ENCODE assay signal across 9 cellular contexts in genomic region chr12:57101892-57102695, GRCh38. TPM values are rescaled to one million over a fixed set of nuclear protein-coding genes. Genes with fewer than 3 reads are reported as not detected.
DNase-seq lines count a peak whose midpoint lies in the region; ATAC-seq, FAIRE-seq and TF ChIP-seq lines count a peak whose summit lies in the region.
"Had no signal": no experiment of that assay in that cellular context is flagged by ENCODE, and none has a peak within 500 bp of the region (broad histone marks: within the 10 kb centered on the region; RNA-seq: fewer than 3 reads in every experiment).

No MANE protein-coding gene starts in this region.

- intact Hi-C loops in PC-3 (cut with micrococcal nuclease) (no loop called here), thyroid gland (cut with DNase I) (no loop called here)

- H3K4me3 ChIP-seq in PC-3 (ENCODE audit: low read length): no peak overlapping the region
- H3K4me3 ChIP-seq in endodermal cell (ENCODE audit: low read length): no peak overlapping the region
- H3K4me3 ChIP-seq in thyroid gland (replicated peaks in 1 of 3): no peak overlapping the region
- H3K4me3 ChIP-seq: testis had no signal

- no peaks in the 10 kb centered on the region for H3K9me3 Mint-ChIP-seq in endodermal cell

- no peaks in the 10 kb centered on the region for H3F3A ChIP-seq in PC-3 (ENCODE audit: low read length, unreplicated experiment)

- no peaks in the 10 kb centered on the region for H3K79me2 ChIP-seq in PC-3 (ENCODE audit: low read length)

- H3K4me3 Mint-ChIP-seq in endodermal cell: no peak overlapping the region

- H3K9me3 ChIP-seq in PC-3 (ENCODE audit: low read length): no peaks in the 10 kb centered on the region
- no peaks in the 10 kb centered on the region for H3K9me3 ChIP-seq in endodermal cell (ENCODE audit: control insufficient read depth, low read length)
- H3K9me3 ChIP-seq in thyroid gland: no peaks in the 10 kb centered on the region
- H3K9me3 ChIP-seq: testis had no signal

- TF ChIP-seq CTCF in PC-3 (conservative IDR thresholded peaks at IDR 0.05; ENCODE audit: low read depth, low read length) (0 out of 2 replicates have a peak, but pooled peaks have one; percentile 14), endodermal cell (conservative IDR thresholded peaks at IDR 0.05) (no peak), thyroid gland (IDR thresholded peaks at IDR 0.05) (no peak)

- H3K27me3 ChIP-seq in PC-3 (ENCODE audit: low read length) (no peaks in the 10 kb centered on the region), endodermal cell (ENCODE audit: control insufficient read depth, insufficient read depth, low read length, poor library complexity, severe bottlenecking) (no peaks in the 10 kb centered on the region), thyroid gland (no peaks in the 10 kb centered on the region)
- H3K27me3 ChIP-seq: testis had no signal

- peaks cover 67% of the 10 kb centered on the region for H3K36me3 Mint-ChIP-seq in endodermal cell (ENCODE audit: low read depth)

- H3K27me3 Mint-ChIP-seq in endodermal cell (ENCODE audit: insufficient read depth): no peaks in the 10 kb centered on the region

- H3K9me2 ChIP-seq in PC-3 (replicated peaks; ENCODE audit: low read length): no peaks in the 10 kb centered on the region

- H3K9ac ChIP-seq in PC-3 (ENCODE audit: low read length): no peak overlapping the region
- no peak overlapping the region for H3K9ac ChIP-seq in endodermal cell (ENCODE audit: extremely low read depth, low read length, poor library complexity, severe bottlenecking)

- H3K4me1 Mint-ChIP-seq in endodermal cell: no peaks in the 10 kb centered on the region

- CTCF ChIA-PET in PC-3 (lab: Charles Lee): interaction anchor here (0.6 to 1.0 kb wide), 2 partner anchors 10 to 29 kb away, joined by 5 to 6 read pairs; no protein-coding TSS in a partner anchor

- POLR2A ChIA-PET in PC-3 (lab: Charles Lee; ENCODE audit: unreplicated experiment): no interaction called here

- H3K4me1 ChIP-seq in PC-3 (ENCODE audit: insufficient read depth, low read length) (peaks cover 19% of the 10 kb centered on the region), endodermal cell (ENCODE audit: control insufficient read depth, insufficient read depth, low read length) (peaks cover 5% of the 10 kb centered on the region), thyroid gland (no peaks in the 10 kb centered on the region)
- H3K4me1 ChIP-seq: testis had no signal

- no peak overlapping the region for H3K4me2 ChIP-seq in PC-3 (ENCODE audit: low read length)

- peak overlapping the region; percentile 76 for H3K27ac Mint-ChIP-seq in endodermal cell

- DNase-seq in GM12891 (ENCODE audit: insufficient read length, low spot score) (no peak), PC-3 (peak; percentile 66), endodermal cell (no peak), renal cortical epithelial cell (ENCODE audit: low read depth) (peak; percentile 68), thyroid gland (no peak), NCI-H1417 (lab: John Stamatoyannopoulos, UW) (no peak), NCI-H2029 (lab: John Stamatoyannopoulos, UW) (no peak)
- DNase-seq: foreskin fibroblast, testis had no signal

- no peak for TF ChIP-seq POLR2A in GM12891 (IDR thresholded peaks at IDR 0.05; ENCODE audit: low read depth, low read length)
- no peak for TF ChIP-seq POLR2A in thyroid gland (IDR thresholded peaks at IDR 0.05)

- no peaks in the 10 kb centered on the region for H3K36me3 ChIP-seq in PC-3 (ENCODE audit: low read depth, low read length)
- H3K36me3 ChIP-seq in endodermal cell (ENCODE audit: control insufficient read depth, insufficient read depth, low read length): peaks cover 3% of the 10 kb centered on the region
- H3K36me3 ChIP-seq in thyroid gland: peaks cover 32 to 45% of the 10 kb centered on the region in 2 donors

- ATAC-seq in PC-3: peak; percentile 71

- no peak for FAIRE-seq in GM12891 (lab: Jason Lieb, UNC)

- H4K20me1 ChIP-seq in PC-3 (ENCODE audit: low read length): no peaks in the 10 kb centered on the region

- BruUV-seq in PC-3 (replicated peaks; lab: Mats Ljungman, UMichigan): no TSS peak

- H2AFZ ChIP-seq in PC-3 (ENCODE audit: low read length): no peak overlapping the region

- WGBS in endodermal cell (ENCODE audit: insufficient coverage in 1 of 2, insufficient read length in 1 of 2), 2 experiments: 92 to 94% methylated on average over 7 to 15 of the region's 15 CpGs
- 79 to 91% methylated on average over 15 of the region's 15 CpGs for WGBS in thyroid gland, 2 donors

- H3K27ac ChIP-seq in PC-3 (ENCODE audit: low read length) (no peak overlapping the region), endodermal cell (ENCODE audit: low read depth, low read length) (peak overlapping the region; percentile 62), thyroid gland (no peak overlapping the region)
- H3K27ac ChIP-seq: testis had no signal

TF ChIP-seq in GM12891, 5 proteins besides CTCF, POLR2A, EP300 and RAD21:
- TF ChIP-seq TAF1 (IDR thresholded peaks at IDR 0.05; ENCODE audit: low read depth, low read length): no peak
- peak; percentile 30; the same call in 1 of the 2 replicates for TF ChIP-seq SPI1 (IDR thresholded peaks at IDR 0.05; ENCODE audit: low read depth, low read length)
- no peak for TF ChIP-seq PAX5 (IDR thresholded peaks at IDR 0.05; ENCODE audit: insufficient read depth, low read length, severe bottlenecking)

RNA-seq across cellular contexts. Expression of gene STAT6, which starts 9.1 kb away (rescaled TPM):
- 99.5 TPM for polyA plus RNA-seq in GM12891 (2012; ENCODE audit: low read depth, missing spikeins)
- total RNA-seq in PC-3 (2014; rRNA removed): 20.8 and 28.4 TPM in 2 replicates
- total RNA-seq in endodermal cell: 100 to 1,000 TPM in 1 of 2 donors, 10 to 100 TPM in 1; 60.2 to 102 TPM
- polyA plus RNA-seq in endodermal cell (2013, experiment 1 of 2): 37.7 TPM
- 30.1 TPM for polyA plus RNA-seq in endodermal cell (2013, experiment 2 of 2)
- 105 and 131 TPM in 2 replicates for total RNA-seq in renal cortical epithelial cell
- 100 to 1,000 TPM in 1 of 4 donors, 10 to 100 TPM in 3; 79.0 to 144 (median 89.8) TPM for total RNA-seq in thyroid gland

RNA-seq across cellular contexts. Expression of gene NAB2, which starts 13.2 kb away (rescaled TPM):
- 13.1 TPM for polyA plus RNA-seq in GM12891 (2012; ENCODE audit: low read depth, missing spikeins)
- 17.4 and 20.2 TPM in 2 replicates for total RNA-seq in PC-3 (2014; rRNA removed)
- 10 to 100 TPM; 13.5 to 21.7 TPM for total RNA-seq in endodermal cell
- polyA plus RNA-seq in endodermal cell (2013, experiment 1 of 2): 37.0 TPM
- 34.9 TPM for polyA plus RNA-seq in endodermal cell (2013, experiment 2 of 2)
- total RNA-seq in renal cortical epithelial cell: 13.5 and 16.3 TPM in 2 replicates
- total RNA-seq in thyroid gland: 10 to 100 TPM; 11.8 to 48.0 (median 16.1) TPM

RNA-seq across cellular contexts. Expression of gene NEMP1, which starts 23.5 kb away (rescaled TPM):
- 8.8 TPM for polyA plus RNA-seq in GM12891 (2012; ENCODE audit: low read depth, missing spikeins)
- total RNA-seq in PC-3 (2014; rRNA removed): 16.4 and 18.3 TPM in 2 replicates
- total RNA-seq in endodermal cell: 10 to 100 TPM; 36.3 to 52.6 TPM
- 32.8 TPM for polyA plus RNA-seq in endodermal cell (2013, experiment 1 of 2)
- 30.2 TPM for polyA plus RNA-seq in endodermal cell (2013, experiment 2 of 2)
- 5.2 and 7.8 TPM in 2 replicates for total RNA-seq in renal cortical epithelial cell
- 10 to 100 TPM in 2 of 4 donors, 1 to 10 TPM in 2; 5.6 to 10.9 (median 9.2) TPM for total RNA-seq in thyroid gland

RNA-seq across cellular contexts. Expression of gene LRP1, which starts 26.2 kb away (rescaled TPM):
- polyA plus RNA-seq in GM12891 (2012; ENCODE audit: low read depth, missing spikeins): 0.47 TPM
- 14.7 and 21.8 TPM in 2 replicates for total RNA-seq in PC-3 (2014; rRNA removed)
- 10 to 100 TPM; 74.5 to 87.7 TPM for total RNA-seq in endodermal cell
- polyA plus RNA-seq in endodermal cell (2013, experiment 1 of 2): 42.2 TPM
- polyA plus RNA-seq in endodermal cell (2013, experiment 2 of 2): 43.6 TPM
- 11.3 and 157 TPM in 2 replicates for total RNA-seq in renal cortical epithelial cell
- total RNA-seq in thyroid gland: 100 to 1,000 TPM in 3 of 4 donors, 10 to 100 TPM in 1; 98.5 to 161 (median 118) TPM

RNA-seq across cellular contexts. Expression of gene LRP1-AS, which starts 45.3 kb away (rescaled TPM):
- not detected for polyA plus RNA-seq in GM12891 (2012; ENCODE audit: low read depth, missing spikeins)
- total RNA-seq in PC-3 (2014; rRNA removed): not detected in 2 replicates
- not detected for total RNA-seq in endodermal cell
- polyA plus RNA-seq in endodermal cell (2013, experiment 1 of 2): not detected
- not detected for polyA plus RNA-seq in endodermal cell (2013, experiment 2 of 2)
- total RNA-seq in renal cortical epithelial cell: not detected in 2 replicates
- not detected for total RNA-seq in thyroid gland
- total RNA-seq: testis had no signal

Comparison
In these comparisons a context has a peak if more than half of its experiments do, and no peak if none do; other contexts are left out.
1. DNase-seq: peak in PC-3 (single experiment) and renal cortical epithelial cell (single experiment); none in GM12891 (single experiment), endodermal cell (single experiment), thyroid gland (0 of 2), NCI-H1417 (0 of 3) and NCI-H2029 (single experiment).